In the genomic region with DNA sequence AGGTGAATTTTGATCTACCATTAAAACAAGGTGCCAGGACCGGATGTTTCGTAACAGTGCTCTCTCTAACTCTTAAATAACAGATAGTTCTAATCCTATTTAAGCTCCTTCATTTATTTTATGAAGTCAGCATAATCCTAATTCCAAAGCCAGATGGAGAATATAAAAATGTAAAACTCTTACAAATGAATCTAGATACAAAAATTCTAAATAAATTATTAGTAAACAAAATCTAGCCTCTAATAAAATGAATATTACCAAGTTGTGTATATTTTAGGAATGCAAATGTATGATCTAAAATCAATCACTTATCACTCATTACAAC, we compare ENCODE assay signal across 15 cellular contexts. TPM values are rescaled to one million over a fixed set of nuclear protein-coding genes. Genes with fewer than 3 reads are reported as not detected.
"Had no signal": no experiment of that assay in that cellular context is flagged by ENCODE, and none has a peak within 500 bp of the region (broad histone marks: within the 10 kb centered on the region; RNA-seq: fewer than 3 reads in every experiment).

No MANE protein-coding gene starts in this region.

- H3K36me3 ChIP-seq: esophagus muscularis mucosa, heart right ventricle, sigmoid colon, thoracic aorta had no signal

- H3K27ac Mint-ChIP-seq: activated CD4-positive, alpha-beta memory T cell treated with anti-CD3 and anti-CD28 coated beads, Interleukin-2, amount 10 ng/mL, durations not matched to agents 7 days and 5 days; activated CD4-positive, alpha-beta T cell treated with anti-CD3 and anti-CD28 coated beads for 36 hours; activated CD8-positive, alpha-beta memory T cell treated with anti-CD3 and anti-CD28 coated beads, Interleukin-2, amount 10 ng/mL, durations not matched to agents 7 days and 5 days; activated naive CD8-positive, alpha-beta T cell treated with anti-CD3 and anti-CD28 coated beads for 36 hours; activated T-helper 17 cell treated with anti-CD3 and anti-CD28 coated beads, Interleukin-2, amount 50 U/mL, for 72 hours; naive thymus-derived CD8-positive, alpha-beta T cell; stimulated activated naive B cell treated with anti-CD40 and anti-IgM and Interleukin-4, amounts not matched to agents 10 μg/mL and 1 μg/mL and 100 μg/mL, for 72 hours had no signal

- H3K4me3 ChIP-seq: esophagus muscularis mucosa, heart right ventricle, sigmoid colon, thoracic aorta had no signal

- H3K27me3 Mint-ChIP-seq: activated CD4-positive, alpha-beta memory T cell treated with anti-CD3 and anti-CD28 coated beads, Interleukin-2, amount 10 ng/mL, durations not matched to agents 7 days and 5 days had no signal

- H3K27ac ChIP-seq: esophagus muscularis mucosa, heart right ventricle, sigmoid colon, thoracic aorta had no signal

- H3K4me1 Mint-ChIP-seq: activated CD4-positive, alpha-beta memory T cell treated with anti-CD3 and anti-CD28 coated beads, Interleukin-2, amount 10 ng/mL, durations not matched to agents 7 days and 5 days had no signal

- H3K9me3 Mint-ChIP-seq: activated CD4-positive, alpha-beta memory T cell treated with anti-CD3 and anti-CD28 coated beads, Interleukin-2, amount 10 ng/mL, durations not matched to agents 7 days and 5 days; activated T-helper 17 cell treated with anti-CD3 and anti-CD28 coated beads, Interleukin-2, amount 50 U/mL, for 72 hours; naive thymus-derived CD8-positive, alpha-beta T cell; stimulated activated naive B cell treated with anti-CD40 and anti-IgM and Interleukin-4, amounts not matched to agents 10 μg/mL and 1 μg/mL and 100 μg/mL, for 72 hours had no signal

- H3K36me3 Mint-ChIP-seq: activated CD8-positive, alpha-beta memory T cell treated with anti-CD3 and anti-CD28 coated beads, Interleukin-2, amount 10 ng/mL, durations not matched to agents 7 days and 5 days; activated naive CD8-positive, alpha-beta T cell treated with anti-CD3 and anti-CD28 coated beads for 36 hours; naive thymus-derived CD8-positive, alpha-beta T cell; stimulated activated naive B cell treated with anti-CD40 and anti-IgM and Interleukin-4, amounts not matched to agents 10 μg/mL and 1 μg/mL and 100 μg/mL, for 72 hours had no signal

- H3K9me3 ChIP-seq: esophagus muscularis mucosa, heart right ventricle, sigmoid colon, thoracic aorta had no signal

- DNase-seq: activated CD4-positive, alpha-beta memory T cell treated with anti-CD3 and anti-CD28 coated beads, Interleukin-2, amount 10 ng/mL, durations not matched to agents 7 days and 5 days; activated CD4-positive, alpha-beta T cell treated with anti-CD3 and anti-CD28 coated beads for 36 hours; activated CD8-positive, alpha-beta memory T cell treated with anti-CD3 and anti-CD28 coated beads, Interleukin-2, amount 10 ng/mL, durations not matched to agents 7 days and 5 days; activated naive CD4-positive, alpha-beta T cell; activated naive CD8-positive, alpha-beta T cell treated with anti-CD3 and anti-CD28 coated beads for 36 hours; amniotic stem cell; effector CD8-positive, alpha-beta T cell; heart right ventricle; naive thymus-derived CD8-positive, alpha-beta T cell; sigmoid colon; stimulated activated CD4-positive, alpha-beta T cell treated with anti-CD3 and anti-CD28 coated beads, Interleukin-4, amount 100 ng/mL, for 4 hours; stimulated activated naive B cell treated with anti-CD40 and anti-IgM and Interleukin-4, amounts not matched to agents 10 μg/mL and 1 μg/mL and 100 μg/mL, for 72 hours had no signal

- H3K27me3 ChIP-seq: esophagus muscularis mucosa, heart right ventricle, sigmoid colon had no signal

- H3K4me3 Mint-ChIP-seq: activated CD4-positive, alpha-beta memory T cell treated with anti-CD3 and anti-CD28 coated beads, Interleukin-2, amount 10 ng/mL, durations not matched to agents 7 days and 5 days; activated CD4-positive, alpha-beta T cell treated with anti-CD3 and anti-CD28 coated beads for 36 hours; activated CD8-positive, alpha-beta memory T cell treated with anti-CD3 and anti-CD28 coated beads, Interleukin-2, amount 10 ng/mL, durations not matched to agents 7 days and 5 days; activated naive CD8-positive, alpha-beta T cell treated with anti-CD3 and anti-CD28 coated beads for 36 hours; activated T-helper 17 cell treated with anti-CD3 and anti-CD28 coated beads, Interleukin-2, amount 50 U/mL, for 72 hours; naive thymus-derived CD8-positive, alpha-beta T cell; stimulated activated naive B cell treated with anti-CD40 and anti-IgM and Interleukin-4, amounts not matched to agents 10 μg/mL and 1 μg/mL and 100 μg/mL, for 72 hours had no signal

- ATAC-seq: activated CD4-positive, alpha-beta T cell treated with anti-CD3 and anti-CD28 coated beads for 36 hours; activated CD8-positive, alpha-beta memory T cell treated with anti-CD3 and anti-CD28 coated beads, Interleukin-2, amount 10 ng/mL, durations not matched to agents 7 days and 5 days; activated T-helper 17 cell treated with anti-CD3 and anti-CD28 coated beads, Interleukin-2, amount 50 U/mL, for 72 hours; heart right ventricle; naive thymus-derived CD8-positive, alpha-beta T cell; stimulated activated naive B cell treated with anti-CD40 and anti-IgM and Interleukin-4, amounts not matched to agents 10 μg/mL and 1 μg/mL and 100 μg/mL, for 72 hours had no signal

RNA-seq across cellular contexts. Expression of a gene that starts 32.4 kb away (rescaled TPM):
- total RNA-seq: activated CD4-positive, alpha-beta memory T cell treated with anti-CD3 and anti-CD28 coated beads, Interleukin-2, amount 10 ng/mL, durations not matched to agents 7 days and 5 days; activated CD4-positive, alpha-beta T cell treated with anti-CD3 and anti-CD28 coated beads for 36 hours; activated CD8-positive, alpha-beta memory T cell treated with anti-CD3 and anti-CD28 coated beads, Interleukin-2, amount 10 ng/mL, durations not matched to agents 7 days and 5 days; activated naive CD8-positive, alpha-beta T cell treated with anti-CD3 and anti-CD28 coated beads for 36 hours; activated T-helper 17 cell treated with anti-CD3 and anti-CD28 coated beads, Interleukin-2, amount 50 U/mL, for 72 hours; naive thymus-derived CD8-positive, alpha-beta T cell had no signal
